In genomic region chr13:61255035-61255796, GRCh38 we compare ENCODE assay signal across 12 cellular contexts.
DNase-seq lines count a peak whose midpoint lies in the region; ATAC-seq and TF ChIP-seq lines count a peak whose summit lies in the region.
"Had no signal": no experiment of that assay in that cellular context is flagged by ENCODE, and none has a peak within 500 bp of the region (broad histone marks: within the 10 kb centered on the region; RNA-seq: fewer than 3 reads in every experiment).

No MANE protein-coding gene starts in this region.

- H3K4me3 ChIP-seq in left ventricle myocardium inferior (no peak overlapping the region), retinal pigment epithelial cell (ENCODE audit: low read length) (no peak overlapping the region)
- H3K4me3 ChIP-seq: GM12878, vagina had no signal

- intact Hi-C loops in left ventricle myocardium inferior (cut with micrococcal nuclease): no loop called here
- intact Hi-C loops in cardiac septum (cut with DNase I): no loop called here
- intact Hi-C loops in left ventricle myocardium superior (cut with micrococcal nuclease): no loop called here

- ATAC-seq in left ventricle myocardium superior: no peak
- ATAC-seq: GM12878 had no signal

- no peak overlapping the region for H3K27ac ChIP-seq in left ventricle myocardium inferior (replicated peaks)
- H3K27ac ChIP-seq: vagina had no signal

- DNase-seq in left ventricle myocardium inferior (no peak), cardiac septum (ENCODE audit: low spot score) (no peak), NCI-H69 (lab: John Stamatoyannopoulos, UW) (peak; percentile 57), cerebellar cortex (ENCODE audit: low spot score) (peak; percentile 10), retinal pigment epithelial cell (ENCODE audit: low read depth) (no peak), GF-D8 (lab: John Stamatoyannopoulos, UW) (no peak), left ventricle myocardium superior (no peak)
- DNase-seq in activated T-cell treated with anti-CD3 and anti-CD28 coated beads, Interleukin-2, amount 50 U/mL, for 48 hours: no peak
- DNase-seq: NCI-H510A treated with DMSO at 0.1 percent for 48 hours, retina had no signal

- no peaks in the 10 kb centered on the region for H3K27me3 ChIP-seq in left ventricle myocardium inferior (ENCODE audit: low read depth)
- H3K27me3 ChIP-seq: vagina had no signal

- H3K9me3 ChIP-seq in left ventricle myocardium inferior (replicated peaks): no peaks in the 10 kb centered on the region
- H3K9me3 ChIP-seq: vagina had no signal

- H3K36me3 ChIP-seq in left ventricle myocardium inferior: no peaks in the 10 kb centered on the region
- H3K36me3 ChIP-seq: vagina had no signal

- no peaks in the 10 kb centered on the region for H3K4me1 ChIP-seq in left ventricle myocardium inferior
- H3K4me1 ChIP-seq: vagina had no signal

- TF ChIP-seq CTCF in left ventricle myocardium inferior (IDR thresholded peaks at IDR 0.05; ENCODE audit: borderline replicate concordance): peak; percentile 16
- TF ChIP-seq CTCF in retinal pigment epithelial cell (conservative IDR thresholded peaks at IDR 0.05; ENCODE audit: low read depth, low read length): peak; percentile 58

Comparison
In these comparisons a context has a peak if more than half of its experiments do, and no peak if none do; other contexts are left out.
1. DNase-seq: peak in NCI-H69 (single experiment) and cerebellar cortex (single experiment); none in left ventricle myocardium inferior (single experiment), cardiac septum (single experiment), retinal pigment epithelial cell (single experiment), GF-D8 (single experiment), activated T-cell treated with anti-CD3 and anti-CD28 coated beads, Interleukin-2, amount 50 U/mL, for 48 hours (0 of 2) and left ventricle myocardium superior (single experiment).